Comparison of ENCODE assay signal across 8 cellular contexts in the genomic region with DNA sequence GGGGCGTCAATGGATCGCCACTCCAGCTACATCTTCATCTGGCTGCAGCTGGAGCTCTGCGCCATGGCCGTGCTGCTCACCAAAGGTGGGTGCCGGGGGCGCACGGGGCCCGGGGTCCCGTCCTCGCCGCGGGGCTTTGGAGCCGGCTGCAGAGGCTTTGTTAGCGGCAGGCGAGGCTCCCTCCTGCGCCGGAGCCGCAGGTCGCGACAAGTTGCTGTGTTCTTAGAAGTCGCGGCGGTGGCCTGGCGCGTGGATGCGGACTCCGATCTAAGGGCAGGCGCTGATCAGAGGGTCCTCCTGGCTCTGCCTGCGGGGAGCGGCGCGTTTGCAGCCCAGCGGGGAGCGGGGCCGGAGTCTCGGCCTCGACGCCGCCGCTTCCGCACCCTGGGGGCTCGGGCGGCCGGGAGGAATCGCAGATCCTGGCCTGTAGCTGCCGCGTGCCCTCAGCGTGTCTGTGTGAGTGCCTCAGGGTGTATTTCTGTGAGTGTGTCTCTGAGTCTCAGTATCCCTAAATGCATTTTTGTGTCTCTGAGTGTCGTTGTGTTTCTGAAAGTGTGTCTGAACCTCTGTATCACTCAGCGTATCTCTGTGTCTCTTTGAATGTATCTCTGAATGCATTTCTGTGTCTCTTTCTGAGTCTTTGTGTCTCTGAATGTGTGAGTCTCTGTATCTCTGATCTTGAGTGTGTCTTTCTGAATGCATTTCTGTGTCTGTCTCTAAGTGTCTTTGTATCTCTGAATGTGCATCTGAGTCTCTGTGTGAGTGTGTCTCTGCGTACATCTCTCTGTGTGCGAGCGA. TPM values are rescaled to one million over a fixed set of nuclear protein-coding genes. Genes with fewer than 3 reads are reported as not detected.
A peak's percentile ranks its signal among the peaks of the same experiment; 100 is the strongest.
DNase-seq lines count a peak whose midpoint lies in the region; ATAC-seq and TF ChIP-seq lines count a peak whose summit lies in the region.

No MANE protein-coding gene starts in this region.

- WGBS in lung, 2 donors, result 2 to 3% methylated on average over 53 of the region's 53 CpGs

- H3K27me3 Mint-ChIP-seq in CD4-positive, CD25-positive, alpha-beta regulatory T cell, result peaks cover 79% of the 10 kb centered on the region

- H3K4me1 Mint-ChIP-seq in CD4-positive, CD25-positive, alpha-beta regulatory T cell, result peaks cover 11 to 30% (median 22%) of the 10 kb centered on the region in 4 donors

- H3K9me3 Mint-ChIP-seq in CD4-positive, CD25-positive, alpha-beta regulatory T cell, result peaks cover 0 to 4% (median 0%) of the 10 kb centered on the region in 7 donors

- H3K36me3 ChIP-seq in CD4-positive, CD25-positive, alpha-beta regulatory T cell (ENCODE audit: control insufficient read depth, insufficient read depth, low read length), result no peaks in the 10 kb centered on the region
- H3K36me3 ChIP-seq in lung (ENCODE audit: control insufficient read depth in 2 of 2, insufficient read depth in 2 of 2, low read length in 2 of 2) (no peaks in the 10 kb centered on the region), subcutaneous abdominal adipose tissue (ENCODE audit: control insufficient read depth in 5 of 5, insufficient read depth in 5 of 5, low read length in 5 of 5) (peaks cover 0 to 6% (median 4%) of the 10 kb centered on the region in 5 donors)

- peak overlapping the region in 4 of 5 donors; percentile 60 to 78 (median 64) for H3K9ac ChIP-seq in subcutaneous abdominal adipose tissue (ENCODE audit: low read length in 5 of 5)

- peaks cover 51% of the 10 kb centered on the region for H3K27me3 ChIP-seq in CD4-positive, CD25-positive, alpha-beta regulatory T cell (ENCODE audit: control insufficient read depth, insufficient read depth, low read length)
- H3K27me3 ChIP-seq in lung (ENCODE audit: control insufficient read depth, insufficient read depth) (no peaks in the 10 kb centered on the region), subcutaneous abdominal adipose tissue (ENCODE audit: control insufficient read depth in 5 of 5, insufficient read depth in 4 of 5, low read length in 5 of 5) (peaks cover 0 to 9% (median 4%) of the 10 kb centered on the region in 5 donors)

- no peaks in the 10 kb centered on the region for H3K9me3 ChIP-seq in CD4-positive, CD25-positive, alpha-beta regulatory T cell (ENCODE audit: control insufficient read depth in 2 of 2, low read length in 2 of 2)
- H3K9me3 ChIP-seq in lung (ENCODE audit: control insufficient read depth in 2 of 2, insufficient read depth in 1 of 2, low read length in 1 of 2), result no peaks in the 10 kb centered on the region
- H3K9me3 ChIP-seq in subcutaneous abdominal adipose tissue (ENCODE audit: control insufficient read depth in 5 of 5, low read length in 5 of 5), result no peaks in the 10 kb centered on the region

- DNase-seq in CD4-positive, CD25-positive, alpha-beta regulatory T cell, result peak; percentile 2 to 28 (median 26)
- peak; percentile 39 for DNase-seq in dermis blood vessel endothelial cell
- DNase-seq in lung (ENCODE audit: low spot score), result no peak
- DNase-seq in GM10266 (ENCODE audit: extremely low spot score), result no peak
- DNase-seq in NCI-H774 (lab: John Stamatoyannopoulos, UW), result no peak

- ATAC-seq in CD4-positive, CD25-positive, alpha-beta regulatory T cell (ENCODE audit: low read depth in 2 of 2), result no peak
- ATAC-seq in HG02840 (IDR thresholded peaks at IDR 0.05; ENCODE audit: low FRiP score, unreplicated experiment) (peak; percentile 24), lung (ENCODE audit: insufficient read depth, low FRiP score) (no peak)

- H3K4me3 Mint-ChIP-seq in CD4-positive, CD25-positive, alpha-beta regulatory T cell, result peak overlapping the region; percentile 48 to 91 (median 87)

- H3K36me3 Mint-ChIP-seq in CD4-positive, CD25-positive, alpha-beta regulatory T cell, result no peaks in the 10 kb centered on the region

- H3K4me1 ChIP-seq in CD4-positive, CD25-positive, alpha-beta regulatory T cell (ENCODE audit: control insufficient read depth, insufficient read depth, low read length, poor library complexity, severe bottlenecking), result peaks cover 32% of the 10 kb centered on the region
- peaks cover 0 to 3% of the 10 kb centered on the region in 2 donors for H3K4me1 ChIP-seq in lung (ENCODE audit: control insufficient read depth in 2 of 2, insufficient read depth in 2 of 2, low read length in 2 of 2)
- peaks cover 0 to 46% (median 44%) of the 10 kb centered on the region in 5 donors for H3K4me1 ChIP-seq in subcutaneous abdominal adipose tissue (ENCODE audit: control insufficient read depth in 5 of 5, insufficient read depth in 5 of 5, low read length in 5 of 5)

- no peak overlapping the region for H3K27ac ChIP-seq in CD4-positive, CD25-positive, alpha-beta regulatory T cell (ENCODE audit: insufficient read depth, low read length, poor library complexity, severe bottlenecking)
- H3K27ac ChIP-seq in VCaP (peak overlapping the region; percentile 43; the same call in 1 of the 2 replicates), lung (ENCODE audit: low read depth in 1 of 2, low read length in 1 of 2) (peak overlapping the region; percentile 71 to 77), subcutaneous abdominal adipose tissue (ENCODE audit: low read depth, low read length) (no peak overlapping the region)

- peak overlapping the region in 2 of 3 donors; percentile 1 to 47 for H3K27ac Mint-ChIP-seq in CD4-positive, CD25-positive, alpha-beta regulatory T cell

- TF ChIP-seq CTCF in VCaP (conservative IDR thresholded peaks at IDR 0.05) (no peak), lung (IDR thresholded peaks at IDR 0.05; ENCODE audit: control extremely low read depth, extremely low read depth) (no peak), GM10266 (IDR thresholded peaks at IDR 0.05; ENCODE audit: control insufficient read depth, insufficient read depth, low read depth, missing control alignments) (no peak)

- H3K4me3 ChIP-seq in CD4-positive, CD25-positive, alpha-beta regulatory T cell (ENCODE audit: low read depth, low read length), result peak overlapping the region; percentile 78
- H3K4me3 ChIP-seq in lung, result peak overlapping the region; percentile 71
- H3K4me3 ChIP-seq in subcutaneous abdominal adipose tissue (ENCODE audit: low read depth in 1 of 5, low read length in 5 of 5), result peak overlapping the region; percentile 67 to 88 (median 71)

RNA-seq across cellular contexts. Expression of a gene that starts 0.8 kb away (rescaled TPM):
- total RNA-seq in CD4-positive, CD25-positive, alpha-beta regulatory T cell, result 1.2 TPM
- polyA plus RNA-seq in CD4-positive, CD25-positive, alpha-beta regulatory T cell, result under 1 TPM in 1 of 4 donors, not detected in 3; 0.20 TPM
- total RNA-seq in dermis blood vessel endothelial cell, result 2.4 and 3.8 TPM in 2 replicates
- total RNA-seq in lung, result 10 to 100 TPM in 1 of 2 donors, 1 to 10 TPM in 1; 7.8 to 28.3 TPM
- 1 to 10 TPM; 3.1 to 3.9 TPM for polyA plus RNA-seq in lung

Comparison
In these comparisons a context has a peak if more than half of its experiments do, and no peak if none do; other contexts are left out.
1. DNase-seq: peak in CD4-positive, CD25-positive, alpha-beta regulatory T cell (3 of 3) and dermis blood vessel endothelial cell (single experiment); none in lung (single experiment), GM10266 (single experiment) and NCI-H774 (single experiment).
2. H3K27ac ChIP-seq: peak in VCaP (single experiment) and lung (2 of 2); none in CD4-positive, CD25-positive, alpha-beta regulatory T cell (single experiment) and subcutaneous abdominal adipose tissue (single experiment).
3. Peak in every context shown above with its lines, with median percentiles within 50 percentile points of each other: H3K4me3 ChIP-seq.